Comparison of ENCODE assay signal across 14 cellular contexts in the genomic region with DNA sequence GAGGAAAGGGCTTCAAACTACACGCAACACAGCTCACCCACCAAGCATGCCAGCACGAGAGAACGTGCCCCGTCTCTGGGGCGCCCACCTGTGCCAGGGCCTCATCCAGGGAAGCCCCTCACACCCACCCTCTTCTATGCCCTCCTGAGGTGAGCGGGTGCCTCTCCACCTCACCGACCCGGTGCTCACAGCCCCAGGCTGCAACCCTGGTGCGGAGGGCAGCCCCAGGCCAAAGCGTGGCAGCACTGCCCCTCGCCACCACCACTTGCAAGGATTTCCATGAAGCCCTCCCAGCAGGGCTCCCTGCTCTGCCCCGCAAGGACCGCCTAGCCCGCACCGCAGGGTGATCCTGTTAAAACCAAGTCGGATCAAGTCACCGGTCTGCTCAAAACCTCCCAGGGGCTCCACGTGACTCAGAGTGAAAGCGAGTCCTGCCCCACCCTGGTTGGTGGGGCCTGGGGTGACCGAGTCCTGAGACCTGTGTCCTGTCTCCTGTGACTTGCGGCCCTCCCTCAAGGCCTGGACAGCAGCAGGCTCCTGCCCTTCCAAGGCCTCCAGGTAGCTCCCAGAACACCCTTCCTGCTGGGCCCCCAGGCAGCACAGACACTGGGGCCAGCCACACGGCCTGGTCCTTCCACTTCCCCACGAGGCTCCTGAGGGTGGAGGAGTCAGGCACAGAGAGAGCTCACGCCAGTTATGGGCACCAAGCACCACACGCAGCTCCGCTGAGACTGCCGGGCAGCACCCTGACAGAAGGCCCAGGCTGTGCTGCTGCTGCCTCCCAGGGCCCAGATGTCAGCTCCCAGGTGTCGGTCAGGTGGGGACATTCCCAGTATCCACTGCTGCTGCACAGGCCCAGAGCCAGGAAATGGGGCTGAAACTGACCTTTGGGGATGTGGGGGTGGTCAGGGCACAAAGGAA. TPM values are rescaled to one million over a fixed set of nuclear protein-coding genes. Genes with fewer than 3 reads are reported as not detected.
A peak's percentile ranks its signal among the peaks of the same experiment; 100 is the strongest.
DNase-seq lines count a peak whose midpoint lies in the region; ATAC-seq, FAIRE-seq and TF ChIP-seq lines count a peak whose summit lies in the region.
"Had no signal": no experiment of that assay in that cellular context is flagged by ENCODE, and none has a peak within 500 bp of the region (broad histone marks: within the 10 kb centered on the region; RNA-seq: fewer than 3 reads in every experiment).

No MANE protein-coding gene starts in this region.

- ATAC-seq in natural killer cell treated with Interleukin-12 subunit alpha and Interleukin-12 subunit beta and Interleukin-15 and Interleukin-18, amount 100 ng/mL, for 72 hours = no peak
- ATAC-seq in natural killer cell (no peak), Right ventricle myocardium inferior (no peak)
- ATAC-seq: activated CD4-positive, alpha-beta T cell treated with anti-CD3 and anti-CD28 coated beads for 36 hours had no signal

- no peaks in the 10 kb centered on the region for H3K27me3 Mint-ChIP-seq in natural killer cell treated with Interleukin-12 subunit alpha and Interleukin-12 subunit beta and Interleukin-15 and Interleukin-18, amount 100 ng/mL, for 72 hours
- no peaks in the 10 kb centered on the region for H3K27me3 Mint-ChIP-seq in natural killer cell (ENCODE audit: low read depth in 2 of 2)
- H3K27me3 Mint-ChIP-seq: activated CD4-positive, alpha-beta T cell treated with anti-CD3 and anti-CD28 coated beads for 36 hours; activated naive CD8-positive, alpha-beta T cell had no signal

- peaks cover 4% of the 10 kb centered on the region for H3K36me3 Mint-ChIP-seq in natural killer cell treated with Interleukin-12 subunit alpha and Interleukin-12 subunit beta and Interleukin-15 and Interleukin-18, amount 100 ng/mL, for 72 hours
- H3K36me3 Mint-ChIP-seq in natural killer cell = peaks cover 7% of the 10 kb centered on the region

- no peak for FAIRE-seq in H54 (lab: Jason Lieb, UNC)
- FAIRE-seq: G401.6 had no signal

- H3K9me3 Mint-ChIP-seq in natural killer cell treated with Interleukin-12 subunit alpha and Interleukin-12 subunit beta and Interleukin-15 and Interleukin-18, amount 100 ng/mL, for 72 hours = no peaks in the 10 kb centered on the region
- H3K9me3 Mint-ChIP-seq in natural killer cell = no peaks in the 10 kb centered on the region

- H3K4me1 Mint-ChIP-seq in natural killer cell treated with Interleukin-12 subunit alpha and Interleukin-12 subunit beta and Interleukin-15 and Interleukin-18, amount 100 ng/mL, for 72 hours (ENCODE audit: low read depth in 2 of 2) = peaks cover 4 to 19% of the 10 kb centered on the region in 2 donors
- peaks cover 7 to 42% of the 10 kb centered on the region in 2 donors for H3K4me1 Mint-ChIP-seq in natural killer cell

- peaks cover 34% of the 10 kb centered on the region for H3K4me1 ChIP-seq in osteoblast (ENCODE audit: insufficient read depth, low read length)
- H3K4me1 ChIP-seq: SJSA1 had no signal

- no peaks in the 10 kb centered on the region for H3K9me3 ChIP-seq in osteoblast (ENCODE audit: low read depth, low read length)
- H3K9me3 ChIP-seq: SJSA1 had no signal

- peaks cover 74% of the 10 kb centered on the region for H3K79me2 ChIP-seq in osteoblast (ENCODE audit: insufficient read depth, low read length)

- H2AFZ ChIP-seq in osteoblast (ENCODE audit: low read length) = no peak overlapping the region

- no peak for TF ChIP-seq POLR2A in H54 (IDR thresholded peaks at IDR 0.05; ENCODE audit: low read depth, low read length)

- H3K36me3 ChIP-seq in osteoblast (ENCODE audit: insufficient read depth, low read length) = peaks cover 23% of the 10 kb centered on the region

- H3K27ac Mint-ChIP-seq in natural killer cell treated with Interleukin-12 subunit alpha and Interleukin-12 subunit beta and Interleukin-15 and Interleukin-18, amount 100 ng/mL, for 72 hours = no peak overlapping the region
- H3K27ac Mint-ChIP-seq in natural killer cell = no peak overlapping the region
- H3K27ac Mint-ChIP-seq: activated CD4-positive, alpha-beta T cell treated with anti-CD3 and anti-CD28 coated beads for 36 hours; activated naive CD8-positive, alpha-beta T cell had no signal

- no peak overlapping the region for H3K4me3 Mint-ChIP-seq in natural killer cell treated with Interleukin-12 subunit alpha and Interleukin-12 subunit beta and Interleukin-15 and Interleukin-18, amount 100 ng/mL, for 72 hours
- H3K4me3 Mint-ChIP-seq in natural killer cell = no peak overlapping the region
- H3K4me3 Mint-ChIP-seq: activated CD4-positive, alpha-beta T cell treated with anti-CD3 and anti-CD28 coated beads for 36 hours; activated naive CD8-positive, alpha-beta T cell had no signal

- H3K4me3 ChIP-seq in osteoblast (ENCODE audit: insufficient read depth, low read length) = no peak overlapping the region
- H3K4me3 ChIP-seq: SJSA1 had no signal

- no peak overlapping the region for H3K4me2 ChIP-seq in osteoblast (ENCODE audit: insufficient read depth, low read length)

- DNase-seq in natural killer cell treated with Interleukin-12 subunit alpha and Interleukin-12 subunit beta and Interleukin-15 and Interleukin-18, amount 100 ng/mL, for 72 hours (ENCODE audit: low spot score) = peak; percentile 44
- DNase-seq in natural killer cell (no peak), Right ventricle myocardium inferior (ENCODE audit: missing footprints) (peak; percentile 32), osteoblast (ENCODE audit: insufficient read length, low spot score, missing footprints) (peak; percentile 90), NCI-H1092 treated with DMSO at 0.1 percent for 48 hours (lab: John Stamatoyannopoulos, UW) (no peak), H54 (ENCODE audit: insufficient read length, low spot score) (no peak), anterior cingulate cortex (lab: John Stamatoyannopoulos, UW) (no peak)
- DNase-seq in activated CD4-positive, alpha-beta T cell treated with anti-CD3 and anti-CD28 coated beads, Interleukin-2, amount 50 U/mL, for 4 hours = no peak
- DNase-seq: activated CD4-positive, alpha-beta T cell treated with anti-CD3 and anti-CD28 coated beads for 36 hours; Kasumi-1; NCI-H446 treated with DMSO at 0.1 percent for 48 hours had no signal

- H3K27me3 ChIP-seq in osteoblast (ENCODE audit: insufficient read depth, low read length) = no peaks in the 10 kb centered on the region
- H3K27me3 ChIP-seq: SJSA1 had no signal

- intact Hi-C loops in natural killer cell (cut with micrococcal nuclease) = no loop called here
- intact Hi-C loops in Right ventricle myocardium inferior (cut with DNase I) = no loop called here

- peaks cover 60% of the 10 kb centered on the region for H4K20me1 ChIP-seq in osteoblast (ENCODE audit: insufficient read depth, low read length)

- no peak overlapping the region for H3K27ac ChIP-seq in osteoblast (ENCODE audit: low read depth, low read length)
- H3K27ac ChIP-seq: SJSA1 had no signal

- TF ChIP-seq CTCF in natural killer cell (IDR thresholded peaks at IDR 0.05) (no peak), osteoblast (IDR thresholded peaks at IDR 0.05; ENCODE audit: extremely low read depth, low read depth, low read length) (no peak)

RNA-seq across cellular contexts. Expression of gene BRD3, which starts 12.7 kb away (rescaled TPM):
- 10 to 100 TPM; 17.8 to 19.1 TPM for total RNA-seq in natural killer cell treated with Interleukin-12 subunit alpha and Interleukin-12 subunit beta and Interleukin-15 and Interleukin-18, amount 100 ng/mL, for 72 hours
- total RNA-seq in natural killer cell = 10 to 100 TPM; 52.8 to 63.0 (median 52.8) TPM
- 31.6 TPM for total RNA-seq in Right ventricle myocardium inferior
- total RNA-seq in osteoblast = 6.9 and 10.9 TPM in 2 replicates

RNA-seq across cellular contexts. Expression of gene BRD3OS, which starts 29.9 kb away (rescaled TPM):
- 10 to 100 TPM in 1 of 2 donors, 1 to 10 TPM in 1; 9.6 to 10.7 TPM for total RNA-seq in natural killer cell treated with Interleukin-12 subunit alpha and Interleukin-12 subunit beta and Interleukin-15 and Interleukin-18, amount 100 ng/mL, for 72 hours
- total RNA-seq in natural killer cell (1 to 10 TPM; 5.5 to 6.8 (median 6.5) TPM), Right ventricle myocardium inferior (6.2 TPM), osteoblast (23.0 and 26.1 TPM in 2 replicates)

Comparison
In these comparisons a context has a peak if more than half of its experiments do, and no peak if none do; other contexts are left out.
1. DNase-seq: peak in natural killer cell treated with Interleukin-12 subunit alpha and Interleukin-12 subunit beta and Interleukin-15 and Interleukin-18, amount 100 ng/mL, for 72 hours (single experiment), Right ventricle myocardium inferior (single experiment) and osteoblast (single experiment); none in natural killer cell (single experiment), NCI-H1092 treated with DMSO at 0.1 percent for 48 hours (single experiment), H54 (single experiment), activated CD4-positive, alpha-beta T cell treated with anti-CD3 and anti-CD28 coated beads, Interleukin-2, amount 50 U/mL, for 4 hours (0 of 2) and anterior cingulate cortex (0 of 58).